Comparison of ENCODE assay signal across 35 cellular contexts in genomic region chr1:111008031-111008430, GRCh38.
"Had no signal": no experiment of that assay in that cellular context is flagged by ENCODE, and none has a peak within 500 bp of the region (broad histone marks: within the 10 kb centered on the region; RNA-seq: fewer than 3 reads in every experiment).

No MANE protein-coding gene starts in this region.

- H3K9ac ChIP-seq: KMS-11 had no signal

- H3K27ac ChIP-seq: KMS-11 had no signal

- DNase-seq: Karpas-422, Kasumi-1, KBM-7, KG1, MG63, MM.1S, MV-4-11, NCI-H1048, NCI-H1092, NCI-H1092 treated with DMSO at 0.1 percent for 48 hours, NCI-H1105, NCI-H1105 treated with DMSO at 0.1 percent for 48 hours, NCI-H1417, NCI-H1417 treated with DMSO at 0.1 percent for 48 hours, NCI-H1436, NCI-H1436 treated with DMSO at 0.1 percent for 48 hours, NCI-H146, NCI-H1694, NCI-H1694 treated with DMSO at 0.1 percent for 48 hours, NCI-H187, NCI-H187 treated with DMSO at 0.1 percent for 48 hours, NCI-H1930, NCI-H2029, NCI-H2029 treated with DMSO at 0.1 percent for 48 hours, NCI-H2081, NCI-H2081 treated with DMSO at 0.1 percent for 48 hours, NCI-H2107, NCI-H2171, NCI-H2171 treated with DMSO at 0.1 percent for 48 hours, NCI-H2227 treated with DMSO at 0.1 percent for 48 hours, NCI-H226, NCI-H345, NCI-H446, NCI-H446 treated with DMSO at 0.1 percent for 48 hours had no signal

- H3K4me3 ChIP-seq: MG63 had no signal

- H3K36me3 ChIP-seq: MG63 had no signal

- H3K4me2 ChIP-seq: KMS-11 had no signal
